8 cellular contexts compared by ENCODE assay signal in genomic region chr17:62470666-62471379, GRCh38. TPM values are rescaled to one million over a fixed set of nuclear protein-coding genes. Genes with fewer than 3 reads are reported as not detected.
DNase-seq lines count a peak whose midpoint lies in the region; ATAC-seq, FAIRE-seq and TF ChIP-seq lines count a peak whose summit lies in the region.
"Not testable (repeated sequence)": the region's sequence is repeated elsewhere in the genome, so short reads cannot be mapped to it uniquely, and the experiment has no call there.

No MANE protein-coding gene starts in this region.

- ATAC-seq in A549: peak; percentile 69 to 78
- peak; percentile 61 for ATAC-seq in activated T-helper 17 cell treated with anti-CD3 and anti-CD28 coated beads, Interleukin-2, amount 50 U/mL, for 72 hours (replicated peaks)
- peak; percentile 68 to 72 for ATAC-seq in lower lobe of right lung

- not testable (repeated sequence) for H3K27me3 ChIP-seq in lower lobe of right lung (ENCODE audit: low read depth)

- not testable (repeated sequence) for H3K36me3 ChIP-seq in lower lobe of right lung

- H3K4me1 Mint-ChIP-seq in activated T-helper 17 cell treated with anti-CD3 and anti-CD28 coated beads, Interleukin-2, amount 50 U/mL, for 72 hours; endothelial cell (ENCODE audit: unreplicated experiment): not testable (repeated sequence)

- DNase-seq in A549 (ENCODE audit: low read depth in 1 of 2, low spot score in 1 of 2) (peak; percentile 18 to 83), HK-2 (ENCODE audit: unreplicated experiment) (peak; percentile 85), NCI-H2196 treated with DMSO at 0.1 percent for 48 hours (lab: John Stamatoyannopoulos, UW; ENCODE audit: unreplicated experiment) (peak; percentile 68), T follicular helper cell (ENCODE audit: low read depth) (peak; percentile 55), endothelial cell (ENCODE audit: low spot score) (peak; percentile 37), lower lobe of right lung (peak; percentile 66)
- DNase-seq in stimulated activated CD4-positive, alpha-beta T cell treated with anti-CD3 and anti-CD28 coated beads, Interleukin-2, amount 100 ng/mL, for 48 hours: peak; percentile 51 to 60

- peak overlapping the region; percentile 65 for H3K27ac Mint-ChIP-seq in activated T-helper 17 cell treated with anti-CD3 and anti-CD28 coated beads, Interleukin-2, amount 50 U/mL, for 72 hours
- H3K27ac Mint-ChIP-seq in endothelial cell (ENCODE audit: unreplicated experiment): not testable (repeated sequence)

- H3K27me3 Mint-ChIP-seq in activated T-helper 17 cell treated with anti-CD3 and anti-CD28 coated beads, Interleukin-2, amount 50 U/mL, for 72 hours; endothelial cell (ENCODE audit: unreplicated experiment): not testable (repeated sequence)

- not testable (repeated sequence) for FAIRE-seq in A549 (lab: Jason Lieb, UNC)

- intact Hi-C loops in lower lobe of right lung (cut with DNase I): not testable (repeated sequence)

- CTCF ChIA-PET in A549 (lab: Yijun Ruan, JAX): not testable (repeated sequence)

- POLR2A ChIA-PET in A549 (lab: Yijun Ruan, JAX): not testable (repeated sequence)

- peak overlapping the region; percentile 27 for H3K4me2 ChIP-seq in A549

- H3K36me3 Mint-ChIP-seq in activated T-helper 17 cell treated with anti-CD3 and anti-CD28 coated beads, Interleukin-2, amount 50 U/mL, for 72 hours (ENCODE audit: low read depth); endothelial cell (ENCODE audit: low read depth, unreplicated experiment): not testable (repeated sequence)

- peak overlapping the region; percentile 30 for H3K4me3 Mint-ChIP-seq in activated T-helper 17 cell treated with anti-CD3 and anti-CD28 coated beads, Interleukin-2, amount 50 U/mL, for 72 hours
- not testable (repeated sequence) for H3K4me3 Mint-ChIP-seq in endothelial cell (ENCODE audit: unreplicated experiment)

- H3K9me3 Mint-ChIP-seq in activated T-helper 17 cell treated with anti-CD3 and anti-CD28 coated beads, Interleukin-2, amount 50 U/mL, for 72 hours; endothelial cell (ENCODE audit: unreplicated experiment): not testable (repeated sequence)

- not testable (repeated sequence) for H3K4me3 ChIP-seq in A549, lower lobe of right lung

- H3K27ac ChIP-seq in A549 (peak overlapping the region in 1 of 2 experiments; percentile 28; a peak in 2 of 6 replicates), lower lobe of right lung (peak overlapping the region; percentile 43)

- WGBS in A549 (ENCODE audit: missing lambda C conversion rate): 17% methylated on average over 6 of the region's 8 CpGs

- H3K4me1 ChIP-seq in A549: peaks cover 26% of the 10 kb centered on the region
- not testable (repeated sequence) for H3K4me1 ChIP-seq in lower lobe of right lung

- TF ChIP-seq EP300 in A549 (IDR thresholded peaks at IDR 0.05): not testable (repeated sequence)

- TF ChIP-seq RAD21 in A549 (conservative IDR thresholded peaks at IDR 0.05 in 1 of 2, IDR thresholded peaks at IDR 0.05 in 1 of 2): not testable (repeated sequence)

- not testable (repeated sequence) for TF ChIP-seq POLR2A in A549 (IDR thresholded peaks at IDR 0.05; ENCODE audit: low read length)

- not testable (repeated sequence) for TF ChIP-seq CTCF in A549 (IDR thresholded peaks at IDR 0.05); endothelial cell (IDR thresholded peaks at IDR 0.05; ENCODE audit: unreplicated experiment); lower lobe of right lung (IDR thresholded peaks at IDR 0.05)

- H3K9me3 ChIP-seq in A549, lower lobe of right lung: not testable (repeated sequence)

TF ChIP-seq in A549, 52 proteins besides CTCF, POLR2A, EP300 and RAD21:
- TF ChIP-seq FOSL2 (IDR thresholded peaks at IDR 0.05): peak; percentile 73
- TF ChIP-seq FOSL2 (CRISPR knock-in tag; IDR thresholded peaks at IDR 0.05): peak; percentile 94
- TF ChIP-seq KDM1A (IDR thresholded peaks at IDR 0.05; ENCODE audit: low read depth): 0 out of 2 replicates have a peak, but pooled peaks have one; percentile 34
- peak; percentile 38; the same call in 1 of the 2 replicates for TF ChIP-seq JUNB (IDR thresholded peaks at IDR 0.05)
- TF ChIP-seq MAX (IDR thresholded peaks at IDR 0.05): peak; percentile 54; the same call in 1 of the 2 replicates

RNA-seq across cellular contexts. Expression of gene TLK2, which starts 7.8 kb away (rescaled TPM):
- polyA plus RNA-seq in A549 (2011; rRNA removed): 68.7 and 68.8 TPM in 2 replicates
- polyA plus RNA-seq in A549 (2012; cell fraction: cytosol; rRNA removed): 28.3 and 31.7 TPM in 2 replicates
- 19.0 and 25.8 TPM in 2 replicates for polyA plus RNA-seq in A549 (2012; cell fraction: nucleus; rRNA removed)
- polyA plus RNA-seq in A549 (2017; fragmentation: RNase III; extraction: RNeasy Plus Mini Kit Qiagen cat#74134 plus additional on column Dnase treatment): 26.7 to 33.0 TPM (median 30.4 TPM) in 3 replicates
- polyA minus RNA-seq in A549 (2011; rRNA and poly(A)+ RNA removed): 121 and 153 TPM in 2 replicates
- 10 to 100 TPM; 42.5 to 43.9 TPM for total RNA-seq in activated T-helper 17 cell treated with anti-CD3 and anti-CD28 coated beads, Interleukin-2, amount 50 U/mL, for 72 hours
- 47.5 TPM for total RNA-seq in endothelial cell (ENCODE audit: unreplicated experiment)
- total RNA-seq in lower lobe of right lung: 41.5 TPM

RNA-seq across cellular contexts. Expression of gene METTL2A, which starts 47.1 kb away (rescaled TPM):
- polyA plus RNA-seq in A549 (2011; rRNA removed) (33.3 and 38.2 TPM in 2 replicates), A549 (2017; fragmentation: RNase III; extraction: RNeasy Plus Mini Kit Qiagen cat#74134 plus additional on column Dnase treatment) (22.8 to 25.0 TPM (median 23.5 TPM) in 3 replicates)
- polyA plus RNA-seq in A549 (2012; cell fraction: cytosol; rRNA removed): 15.3 and 16.6 TPM in 2 replicates
- polyA plus RNA-seq in A549 (2012; cell fraction: nucleus; rRNA removed): 7.3 and 9.5 TPM in 2 replicates
- 16.6 and 19.1 TPM in 2 replicates for polyA minus RNA-seq in A549 (2011; rRNA and poly(A)+ RNA removed)
- 10 to 100 TPM; 21.2 to 30.3 TPM for total RNA-seq in activated T-helper 17 cell treated with anti-CD3 and anti-CD28 coated beads, Interleukin-2, amount 50 U/mL, for 72 hours
- total RNA-seq in endothelial cell (ENCODE audit: unreplicated experiment) (15.9 TPM), lower lobe of right lung (17.9 TPM)
